Comparison of ENCODE assay signal across 20 cellular contexts in genomic region chr2:216074794-216075193, GRCh38. TPM values are rescaled to one million over a fixed set of nuclear protein-coding genes. Genes with fewer than 3 reads are reported as not detected.
DNase-seq lines count a peak whose midpoint lies in the region; ATAC-seq and TF ChIP-seq lines count a peak whose summit lies in the region.
"Had no signal": no experiment of that assay in that cellular context is flagged by ENCODE, and none has a peak within 500 bp of the region (broad histone marks: within the 10 kb centered on the region; RNA-seq: fewer than 3 reads in every experiment).

No MANE protein-coding gene starts in this region.

- no peaks in the 10 kb centered on the region for H3K79me1 ChIP-seq in neuronal stem cell (ENCODE audit: low read depth, low read length)

- H3K4ac ChIP-seq in neuronal stem cell (ENCODE audit: low read length), result no peak overlapping the region

- no peak overlapping the region for H3K27ac ChIP-seq in CD4-positive, CD25-positive, alpha-beta regulatory T cell (ENCODE audit: insufficient read depth, low read length, poor library complexity, severe bottlenecking)
- no peak overlapping the region for H3K27ac ChIP-seq in neuronal stem cell (replicated peaks; ENCODE audit: low read length)
- H3K27ac ChIP-seq in RWPE1, result no peak overlapping the region
- H3K27ac ChIP-seq: C4-2B, KMS-11 had no signal

- no peak overlapping the region for H3K9ac ChIP-seq in neuronal stem cell (ENCODE audit: low read depth, low read length, poor library complexity)
- H3K9ac ChIP-seq: KMS-11, SK-N-SH had no signal

- no peak overlapping the region for H3K23ac ChIP-seq in neuronal stem cell (ENCODE audit: low read depth, low read length, poor library complexity)

- no peak overlapping the region for H3K4me2 ChIP-seq in neuronal stem cell (ENCODE audit: insufficient read depth, low read length, poor library complexity, severe bottlenecking)
- H3K4me2 ChIP-seq: KMS-11, SK-N-SH had no signal

- no peak overlapping the region for H2AK5ac ChIP-seq in neuronal stem cell (ENCODE audit: low read depth, low read length)

- no peaks in the 10 kb centered on the region for H3K9me3 ChIP-seq in CD4-positive, CD25-positive, alpha-beta regulatory T cell (ENCODE audit: control insufficient read depth in 2 of 2, low read length in 2 of 2)
- H3K9me3 ChIP-seq in neuronal stem cell (replicated peaks in 1 of 2; ENCODE audit: control insufficient read depth in 2 of 2, insufficient read depth in 1 of 2, low read depth in 1 of 2, low read length in 2 of 2), result no peaks in the 10 kb centered on the region
- H3K9me3 ChIP-seq: SK-N-SH had no signal

- no peaks in the 10 kb centered on the region for H3K9me3 Mint-ChIP-seq in CD4-positive, CD25-positive, alpha-beta regulatory T cell

- no peak for TF ChIP-seq CTCF in RWPE1 (conservative IDR thresholded peaks at IDR 0.05; ENCODE audit: low read depth)

- peaks cover 7% of the 10 kb centered on the region for H3K36me3 Mint-ChIP-seq in CD4-positive, CD25-positive, alpha-beta regulatory T cell

- peak overlapping the region; percentile 30 for H3K4me3 ChIP-seq in CD4-positive, CD25-positive, alpha-beta regulatory T cell (ENCODE audit: low read depth, low read length)
- no peak overlapping the region for H3K4me3 ChIP-seq in neuronal stem cell (ENCODE audit: low read length in 2 of 2)

- H3K27ac Mint-ChIP-seq in CD4-positive, CD25-positive, alpha-beta regulatory T cell, result no peak overlapping the region

- H4K91ac ChIP-seq in neuronal stem cell (ENCODE audit: low read depth, low read length, poor library complexity), result no peak overlapping the region

- H2AFZ ChIP-seq in neuronal stem cell (ENCODE audit: low read length), result no peak overlapping the region

- H3K36me3 ChIP-seq in CD4-positive, CD25-positive, alpha-beta regulatory T cell (ENCODE audit: control insufficient read depth, insufficient read depth, low read length), result peaks cover 28% of the 10 kb centered on the region
- H3K36me3 ChIP-seq in neuronal stem cell (replicated peaks in 1 of 2; ENCODE audit: control insufficient read depth in 2 of 2, insufficient read depth in 2 of 2, low read length in 2 of 2), result peaks cover 0 to 24% of the 10 kb centered on the region in 2 donors

- H2BK120ac ChIP-seq in neuronal stem cell (ENCODE audit: low read depth, low read length), result no peak overlapping the region

- H3K14ac ChIP-seq in neuronal stem cell (ENCODE audit: low read length), result no peak overlapping the region

- H3K4me1 ChIP-seq in CD4-positive, CD25-positive, alpha-beta regulatory T cell (ENCODE audit: control insufficient read depth, insufficient read depth, low read length, poor library complexity, severe bottlenecking), result peaks cover 24% of the 10 kb centered on the region
- no peaks in the 10 kb centered on the region for H3K4me1 ChIP-seq in neuronal stem cell (ENCODE audit: control insufficient read depth in 2 of 2, insufficient read depth in 1 of 2, low read depth in 1 of 2, low read length in 2 of 2)

- H3K4me1 Mint-ChIP-seq in CD4-positive, CD25-positive, alpha-beta regulatory T cell, result peaks cover 12 to 51% (median 38%) of the 10 kb centered on the region in 4 donors

- ATAC-seq in CD4-positive, CD25-positive, alpha-beta regulatory T cell (ENCODE audit: low read depth in 2 of 2), result no peak
- ATAC-seq in HG03469 (IDR thresholded peaks at IDR 0.05; ENCODE audit: unreplicated experiment) (no peak), GM21526 (IDR thresholded peaks at IDR 0.05; ENCODE audit: low FRiP score, unreplicated experiment) (no peak)

- DNase-seq in CD4-positive, CD25-positive, alpha-beta regulatory T cell, result no peak
- DNase-seq in Daoy (ENCODE audit: low read depth), result peak; percentile 8
- peak; percentile 18 for DNase-seq in RPMI7951 (ENCODE audit: low read depth)
- DNase-seq in foreskin melanocyte, result peak; percentile 79
- DNase-seq in neuronal stem cell (ENCODE audit: low spot score), result no peak
- DNase-seq in RWPE1 (ENCODE audit: low spot score), result no peak
- DNase-seq: AML-193; HCEC 1CT; MV-4-11; NCI-H1694 treated with DMSO at 0.1 percent for 48 hours; NCI-H2107; NCI-H510A; NCI-H748 treated with DMSO at 0.1 percent for 48 hours; NK-92 treated with Interleukin-12 subunit alpha and Interleukin-12 subunit beta, amount 100 ng/mL, for 24 hours; SHP77; SK-N-SH had no signal

- H3K18ac ChIP-seq in neuronal stem cell (ENCODE audit: low read length), result no peak overlapping the region

- no peak overlapping the region for H2BK15ac ChIP-seq in neuronal stem cell (ENCODE audit: low read length)

- POLR2A ChIA-PET in RWPE1 (lab: Yijun Ruan, JAX; ENCODE audit: low non-redundant PET), result interaction anchor here (1.7 kb wide), 1 partner anchor 17 kb away, joined by 3 read pairs; no protein-coding TSS in a partner anchor

- no peak overlapping the region for H4K8ac ChIP-seq in neuronal stem cell (ENCODE audit: low read depth, low read length)

- no peak overlapping the region for H2BK12ac ChIP-seq in neuronal stem cell (ENCODE audit: low read length)

- WGBS in neuronal stem cell (ENCODE audit: extremely low coverage in 2 of 2, insufficient read length in 2 of 2, insufficient replicate concordance in 1 of 2), 2 donors, result no CpG with 5 or more reads among the region's 1 CpG

- no peaks in the 10 kb centered on the region for H3K27me3 ChIP-seq in CD4-positive, CD25-positive, alpha-beta regulatory T cell (ENCODE audit: control insufficient read depth, insufficient read depth, low read length)
- H3K27me3 ChIP-seq in neuronal stem cell (ENCODE audit: control insufficient read depth in 3 of 3, insufficient read depth in 3 of 3, low read depth in 1 of 3, low read length in 3 of 3), result no peaks in the 10 kb centered on the region

- CTCF ChIA-PET in RWPE1 (lab: Yijun Ruan, JAX), result interaction anchor here (0.8 kb wide), 1 partner anchor 16 kb away, joined by 3 read pairs; no protein-coding TSS in a partner anchor

- no peak overlapping the region for H2BK5ac ChIP-seq in neuronal stem cell (ENCODE audit: low read length)

- no peaks in the 10 kb centered on the region for H3K27me3 Mint-ChIP-seq in CD4-positive, CD25-positive, alpha-beta regulatory T cell

- H3K4me3 Mint-ChIP-seq in CD4-positive, CD25-positive, alpha-beta regulatory T cell, result peak overlapping the region in 1 of 4 donors; percentile 23

RNA-seq across cellular contexts. Expression of gene PECR, which starts 6.8 kb away (rescaled TPM):
- 28.0 TPM for total RNA-seq in CD4-positive, CD25-positive, alpha-beta regulatory T cell
- 10 to 100 TPM; 43.2 to 73.8 (median 49.0) TPM for polyA plus RNA-seq in CD4-positive, CD25-positive, alpha-beta regulatory T cell
- 5.7 and 7.7 TPM in 2 replicates for total RNA-seq in Daoy (2014; rRNA removed; shearing (Covaris generic))
- total RNA-seq in RPMI7951 (2014; rRNA removed; shearing (Covaris generic)), result 20.2 and 22.6 TPM in 2 replicates
- polyA plus RNA-seq in neuronal stem cell (2013, experiment 1 of 2), result 9.1 TPM
- polyA plus RNA-seq in neuronal stem cell (2013, experiment 2 of 2), result 9.5 TPM

RNA-seq across cellular contexts. Expression of gene TMEM169, which starts 6.9 kb away (rescaled TPM):
- 4.6 TPM for total RNA-seq in CD4-positive, CD25-positive, alpha-beta regulatory T cell
- polyA plus RNA-seq in CD4-positive, CD25-positive, alpha-beta regulatory T cell, result 10 to 100 TPM in 1 of 4 donors, 1 to 10 TPM in 3; 7.0 to 12.8 (median 8.7) TPM
- 0.40 and 0.65 TPM in 2 replicates for total RNA-seq in Daoy (2014; rRNA removed; shearing (Covaris generic))
- total RNA-seq in RPMI7951 (2014; rRNA removed; shearing (Covaris generic)), result 2.2 and 2.9 TPM in 2 replicates
- polyA plus RNA-seq in neuronal stem cell (2013, experiment 1 of 2), result 61.7 TPM
- 62.7 TPM for polyA plus RNA-seq in neuronal stem cell (2013, experiment 2 of 2)

RNA-seq across cellular contexts. Expression of gene XRCC5, which starts 34.4 kb away (rescaled TPM):
- 178 TPM for total RNA-seq in CD4-positive, CD25-positive, alpha-beta regulatory T cell
- 100 to 1,000 TPM; 272 to 336 (median 287) TPM for polyA plus RNA-seq in CD4-positive, CD25-positive, alpha-beta regulatory T cell
- total RNA-seq in Daoy (2014; rRNA removed; shearing (Covaris generic)), result 425 and 512 TPM in 2 replicates
- 402 and 451 TPM in 2 replicates for total RNA-seq in RPMI7951 (2014; rRNA removed; shearing (Covaris generic))
- 260 TPM for polyA plus RNA-seq in neuronal stem cell (2013, experiment 1 of 2)
- polyA plus RNA-seq in neuronal stem cell (2013, experiment 2 of 2), result 259 TPM

Comparison
In these comparisons a context has a peak if more than half of its experiments do, and no peak if none do; other contexts are left out.
1. DNase-seq: peak in Daoy (single experiment), RPMI7951 (single experiment) and foreskin melanocyte (single experiment); none in CD4-positive, CD25-positive, alpha-beta regulatory T cell (0 of 3), neuronal stem cell (single experiment) and RWPE1 (single experiment).